ENCODE assay signal across 22 cellular contexts in genomic region chr18:8314123-8314522, GRCh38.
"Had no signal": no experiment of that assay in that cellular context is flagged by ENCODE, and none has a peak within 500 bp of the region (broad histone marks: within the 10 kb centered on the region; RNA-seq: fewer than 3 reads in every experiment).

No MANE protein-coding gene starts in this region.

- H3K27ac Mint-ChIP-seq: naive thymus-derived CD8-positive, alpha-beta T cell; stimulated activated effector memory CD8-positive, alpha-beta T cell treated with anti-CD3 and anti-CD28 coated beads, Interleukin-12 subunit alpha, Interleukin-12 subunit beta, amount 100 ng/mL, for 72 hours had no signal

- H3K36me3 Mint-ChIP-seq: naive thymus-derived CD8-positive, alpha-beta T cell; stimulated activated effector memory CD8-positive, alpha-beta T cell treated with anti-CD3 and anti-CD28 coated beads, Interleukin-12 subunit alpha, Interleukin-12 subunit beta, amount 100 ng/mL, for 72 hours had no signal

- H3K4me1 Mint-ChIP-seq: naive thymus-derived CD8-positive, alpha-beta T cell; stimulated activated effector memory CD8-positive, alpha-beta T cell treated with anti-CD3 and anti-CD28 coated beads, Interleukin-12 subunit alpha, Interleukin-12 subunit beta, amount 100 ng/mL, for 72 hours had no signal

- DNase-seq: effector CD4-positive, alpha-beta T cell; heart left ventricle; hypothalamus; kidney glomerular epithelial cell; mammary epithelial cell; mucosa of descending colon; naive thymus-derived CD8-positive, alpha-beta T cell; psoas muscle; retina; right lobe of liver; stimulated activated CD4-positive, alpha-beta T cell treated with anti-CD3 and anti-CD28 coated beads, Interleukin-4, amount 100 ng/mL, for 1 hour; stimulated activated CD8-positive, alpha-beta memory T cell treated with anti-CD3 and anti-CD28 coated beads, Interleukin-4, amount 100 ng/mL, for 48 hours; stimulated activated naive CD8-positive, alpha-beta T cell treated with anti-CD3 and anti-CD28 coated beads, Interleukin-15, Interleukin-2, amounts not matched to agents 100 U/mL and 50 U/mL, for 24 hours; tibial artery; upper lobe of left lung; uterus had no signal

- H3K4me3 ChIP-seq: heart left ventricle, mucosa of descending colon, psoas muscle, right lobe of liver, suprapubic skin, tibial artery, upper lobe of left lung, uterus had no signal

- H3K36me3 ChIP-seq: neutrophil, right lobe of liver, suprapubic skin, uterus had no signal

- FAIRE-seq: frontal cortex, islet of Langerhans had no signal

- H3K4me3 Mint-ChIP-seq: naive thymus-derived CD8-positive, alpha-beta T cell; stimulated activated effector memory CD8-positive, alpha-beta T cell treated with anti-CD3 and anti-CD28 coated beads, Interleukin-12 subunit alpha, Interleukin-12 subunit beta, amount 100 ng/mL, for 72 hours had no signal

- H3K27ac ChIP-seq: heart left ventricle, neutrophil, psoas muscle, right lobe of liver, suprapubic skin, tibial artery, upper lobe of left lung, uterus had no signal

- ATAC-seq: heart left ventricle; left lobe of liver; mucosa of descending colon; naive thymus-derived CD8-positive, alpha-beta T cell; psoas muscle; right lobe of liver; stimulated activated effector memory CD8-positive, alpha-beta T cell treated with anti-CD3 and anti-CD28 coated beads, Interleukin-12 subunit alpha, Interleukin-12 subunit beta, amount 100 ng/mL, for 72 hours; stimulated activated naive CD8-positive, alpha-beta T cell treated with anti-CD3 and anti-CD28 coated beads, Interleukin-15, Interleukin-2, amounts not matched to agents 100 U/mL and 50 U/mL, for 24 hours had no signal

- H3K4me1 ChIP-seq: heart left ventricle, psoas muscle, right lobe of liver, suprapubic skin, tibial artery, upper lobe of left lung, uterus had no signal

- H3K9me3 Mint-ChIP-seq: naive thymus-derived CD8-positive, alpha-beta T cell had no signal

- H3K27me3 ChIP-seq: heart left ventricle, neutrophil, right lobe of liver, suprapubic skin, tibial artery, upper lobe of left lung, uterus had no signal

- H3K9me3 ChIP-seq: heart left ventricle, mucosa of descending colon, neutrophil, psoas muscle, right lobe of liver, suprapubic skin, tibial artery, upper lobe of left lung, uterus had no signal
